17 cellular contexts compared by ENCODE assay signal in genomic region chr4:25797136-25797535, GRCh38.
"Had no signal": no experiment of that assay in that cellular context is flagged by ENCODE, and none has a peak within 500 bp of the region (broad histone marks: within the 10 kb centered on the region; RNA-seq: fewer than 3 reads in every experiment).

No MANE protein-coding gene starts in this region.

- ATAC-seq: foreskin keratinocyte; left lobe of liver; natural killer cell; stimulated activated naive CD8-positive, alpha-beta T cell treated with anti-CD3 and anti-CD28 coated beads, Interleukin-15, Interleukin-2, amounts not matched to agents 100 U/mL and 50 U/mL, for 24 hours; WTC11 had no signal

- H3K4me1 Mint-ChIP-seq: natural killer cell had no signal

- H3K27ac Mint-ChIP-seq: activated T-helper 2 cell treated with anti-CD3 and anti-CD28 coated beads, Interferon-gamma antibody, Interleukin-2, Interleukin-4, amounts not matched to agents 10 μg/mL and 5 μg/mL and 100 μg/mL, durations not matched to agents 14 hours and 24 hours and 36 hours; natural killer cell; WTC11 had no signal

- H3K4me1 ChIP-seq: breast epithelium, sigmoid colon, suprapubic skin, upper lobe of right lung had no signal

- H3K9me3 Mint-ChIP-seq: activated T-helper 2 cell treated with anti-CD3 and anti-CD28 coated beads, Interferon-gamma antibody, Interleukin-2, Interleukin-4, amounts not matched to agents 10 μg/mL and 5 μg/mL and 100 μg/mL, durations not matched to agents 14 hours and 24 hours and 36 hours; natural killer cell; WTC11 had no signal

- DNase-seq: activated CD4-positive, alpha-beta T cell treated with anti-CD3 and anti-CD28 coated beads for 48 hours; activated CD8-positive, alpha-beta memory T cell treated with anti-CD3 and anti-CD28 coated beads for 24 hours; activated naive CD4-positive, alpha-beta T cell treated with anti-CD3 and anti-CD28 coated beads, Interleukin-2, amount 50 U/mL, for 16 hours; amygdala; foreskin keratinocyte; head of caudate nucleus; mammary epithelial cell; natural killer cell; sigmoid colon; stimulated activated CD4-positive, alpha-beta T cell treated with anti-CD3 and anti-CD28 coated beads, Interleukin-12 subunit alpha, Interleukin-12 subunit beta, amount 100 ng/mL, for 4 hours; stimulated activated naive CD8-positive, alpha-beta T cell treated with anti-CD3 and anti-CD28 coated beads, Interleukin-15, Interleukin-2, amounts not matched to agents 100 U/mL and 50 U/mL, for 24 hours; upper lobe of right lung had no signal

- H3K36me3 ChIP-seq: breast epithelium, sigmoid colon, suprapubic skin had no signal

- H3K27me3 ChIP-seq: breast epithelium, foreskin keratinocyte, sigmoid colon, suprapubic skin, upper lobe of right lung had no signal

- H3K4me3 Mint-ChIP-seq: natural killer cell, WTC11 had no signal

- H3K27ac ChIP-seq: breast epithelium, foreskin keratinocyte, sigmoid colon, suprapubic skin, upper lobe of right lung had no signal

- H3K4me3 ChIP-seq: breast epithelium, sigmoid colon, suprapubic skin, upper lobe of right lung had no signal

- H3K9me3 ChIP-seq: breast epithelium, sigmoid colon, suprapubic skin, upper lobe of right lung had no signal
